11 cellular contexts compared by ENCODE assay signal in genomic region chr12:108597559-108598471, GRCh38. TPM values are rescaled to one million over a fixed set of nuclear protein-coding genes. Genes with fewer than 3 reads are reported as not detected.
DNase-seq lines count a peak whose midpoint lies in the region; ATAC-seq and TF ChIP-seq lines count a peak whose summit lies in the region.
"Had no signal": no experiment of that assay in that cellular context is flagged by ENCODE, and none has a peak within 500 bp of the region (broad histone marks: within the 10 kb centered on the region; RNA-seq: fewer than 3 reads in every experiment).

TMEM119 (minus strand) TSS chr12:108598084; CDS start chr12:108592383, 5,701 bp downstream.

- peaks cover 8% of the 10 kb centered on the region for H3K79me2 ChIP-seq in osteoblast (ENCODE audit: insufficient read depth, low read length)

- no peaks in the 10 kb centered on the region for H3K27me3 ChIP-seq in osteoblast (ENCODE audit: insufficient read depth, low read length)

- ATAC-seq in GM21737 (IDR thresholded peaks at IDR 0.05; ENCODE audit: unreplicated experiment), result no peak
- ATAC-seq in GM19351 (IDR thresholded peaks at IDR 0.05; ENCODE audit: unreplicated experiment), result no peak

- H3K36me3 ChIP-seq in osteoblast (ENCODE audit: insufficient read depth, low read length), result peaks cover 4% of the 10 kb centered on the region

- peak within 1 kb of the TSS; percentile 88 for H3K4me2 ChIP-seq in osteoblast (ENCODE audit: insufficient read depth, low read length)

- no peaks in the 10 kb centered on the region for H3K9me3 ChIP-seq in osteoblast (ENCODE audit: low read depth, low read length)

- H3K4me3 ChIP-seq in AG10803 (ENCODE audit: low read length) (peak within 1 kb of the TSS; percentile 72), fibroblast of villous mesenchyme (ENCODE audit: low read depth, low read length) (peak within 1 kb of the TSS; percentile 74), osteoblast (ENCODE audit: insufficient read depth, low read length) (peak within 1 kb of the TSS; percentile 72)

- H2AFZ ChIP-seq in osteoblast (ENCODE audit: low read length), result peak within 1 kb of the TSS; percentile 83

- H4K20me1 ChIP-seq in osteoblast (ENCODE audit: insufficient read depth, low read length), result peaks cover 3% of the 10 kb centered on the region

- peak; percentile 88 for DNase-seq in AG10803 (ENCODE audit: low read depth)
- DNase-seq in SK-N-DZ (ENCODE audit: low spot score), result peak; percentile 82
- peak; percentile 85 for DNase-seq in fibroblast of villous mesenchyme (ENCODE audit: low read depth)
- peak; percentile 95 for DNase-seq in osteoblast (ENCODE audit: insufficient read length, low spot score, missing footprints)
- DNase-seq in activated CD4-positive, alpha-beta T cell treated with anti-CD3 and anti-CD28 coated beads, Interleukin-2, amount 50 U/mL, for 48 hours, result no peak
- no peak for DNase-seq in NCI-H146 (lab: John Stamatoyannopoulos, UW)
- DNase-seq: cortex of kidney, NCI-H446 had no signal

- no peak for TF ChIP-seq CTCF in AG10803 (conservative IDR thresholded peaks at IDR 0.05; ENCODE audit: low read length)
- TF ChIP-seq CTCF in fibroblast of villous mesenchyme (IDR thresholded peaks at IDR 0.05; ENCODE audit: insufficient read depth, low read depth, low read length), result no peak
- no peak for TF ChIP-seq CTCF in osteoblast (IDR thresholded peaks at IDR 0.05; ENCODE audit: extremely low read depth, low read depth, low read length)

- peak within 1 kb of the TSS; percentile 56 for H3K27ac ChIP-seq in osteoblast (ENCODE audit: low read depth, low read length)
- H3K27ac ChIP-seq: HL-60 had no signal

- peaks cover 8% of the 10 kb centered on the region for H3K4me1 ChIP-seq in osteoblast (ENCODE audit: insufficient read depth, low read length)

RNA-seq across cellular contexts. Expression of gene TMEM119, which starts in this region (rescaled TPM):
- 55.3 and 62.2 TPM in 2 replicates for polyA plus RNA-seq in SK-N-DZ (2014; cell fraction: cytosol; rRNA removed)
- polyA plus RNA-seq in SK-N-DZ (2014; cell fraction: nucleus; rRNA removed), result 20.9 and 21.2 TPM in 2 replicates
- total RNA-seq in fibroblast of villous mesenchyme (83.3 and 186 TPM in 2 replicates), osteoblast (359 and 362 TPM in 2 replicates)

Comparison
In these comparisons a context has a peak if more than half of its experiments do, and no peak if none do; other contexts are left out.
1. DNase-seq: peak in AG10803 (single experiment), SK-N-DZ (single experiment), fibroblast of villous mesenchyme (single experiment) and osteoblast (single experiment); none in activated CD4-positive, alpha-beta T cell treated with anti-CD3 and anti-CD28 coated beads, Interleukin-2, amount 50 U/mL, for 48 hours (0 of 2) and NCI-H146 (single experiment).
2. Peak in every context shown above with its lines, with median percentiles within 50 percentile points of each other: H3K4me3 ChIP-seq.